Comparison of ENCODE assay signal across 23 cellular contexts in genomic region chr10:106857213-106857612, GRCh38.
"Had no signal": no experiment of that assay in that cellular context is flagged by ENCODE, and none has a peak within 500 bp of the region (broad histone marks: within the 10 kb centered on the region; RNA-seq: fewer than 3 reads in every experiment).

No MANE protein-coding gene starts in this region.

- H3K4me1 ChIP-seq: Peyer's patch, SJSA1 had no signal

- H3K27ac ChIP-seq: Peyer's patch, SJSA1 had no signal

- ATAC-seq: activated CD4-positive, CD25-positive, alpha-beta regulatory T cell treated with anti-CD3 and anti-CD28 coated beads, Interleukin-2, amount 50 U/mL, for 24 hours; activated CD8-positive, alpha-beta T cell treated with anti-CD3 and anti-CD28 coated beads, Interleukin-2, amount 10 ng/mL, durations not matched to agents 7 days and 5 days; activated T-cell treated with anti-CD3 and anti-CD28 coated beads, Interleukin-2, amount 50 U/mL, for 4 hours; activated T-helper 17 cell treated with anti-CD3 and anti-CD28 coated beads, Interleukin-2, amount 50 U/mL, for 72 hours; SK-N-SH treated with all-trans-retinoic acid at 6 μM for 48 hours had no signal

- H3K36me3 Mint-ChIP-seq: activated naive CD8-positive, alpha-beta T cell had no signal

- H3K4me1 Mint-ChIP-seq: activated T-helper 17 cell treated with anti-CD3 and anti-CD28 coated beads, Interleukin-2, amount 50 U/mL, for 72 hours; central memory CD8-positive, alpha-beta T cell had no signal

- H3K4me3 Mint-ChIP-seq: activated CD8-positive, alpha-beta T cell treated with anti-CD3 and anti-CD28 coated beads, Interleukin-2, amount 10 ng/mL, durations not matched to agents 7 days and 5 days; activated naive CD4-positive, alpha-beta T cell treated with anti-CD3 and anti-CD28 coated beads for 36 hours; activated naive CD8-positive, alpha-beta T cell; activated T-cell treated with anti-CD3 and anti-CD28 coated beads, Interleukin-2, amount 50 U/mL, for 4 hours; activated T-helper 17 cell treated with anti-CD3 and anti-CD28 coated beads, Interleukin-2, amount 50 U/mL, for 72 hours; brain; central memory CD8-positive, alpha-beta T cell; T-helper 1 cell treated with Interleukin-12 subunit alpha and Interleukin-12 subunit beta and Interleukin-4 antibody, amounts not matched to agents 30 μg/mL and 1 μg/mL, for 36 hours had no signal

- H3K27ac Mint-ChIP-seq: activated CD8-positive, alpha-beta T cell treated with anti-CD3 and anti-CD28 coated beads, Interleukin-2, amount 10 ng/mL, durations not matched to agents 7 days and 5 days; activated naive CD4-positive, alpha-beta T cell treated with anti-CD3 and anti-CD28 coated beads for 36 hours; activated naive CD8-positive, alpha-beta T cell; activated T-helper 17 cell treated with anti-CD3 and anti-CD28 coated beads, Interleukin-2, amount 50 U/mL, for 72 hours; T-helper 1 cell treated with Interleukin-12 subunit alpha and Interleukin-12 subunit beta and Interleukin-4 antibody, amounts not matched to agents 30 μg/mL and 1 μg/mL, for 36 hours had no signal

- DNase-seq: activated CD4-positive, alpha-beta T cell treated with anti-CD3 and anti-CD28 coated beads for 48 hours; activated CD4-positive, alpha-beta T cell treated with anti-CD3 and anti-CD28 coated beads, Interleukin-2, amount 50 U/mL, for 4 hours; activated CD8-positive, alpha-beta T cell treated with anti-CD3 and anti-CD28 coated beads, Interleukin-2, amount 10 ng/mL, durations not matched to agents 7 days and 5 days; activated gamma-delta T cell; activated naive CD4-positive, alpha-beta T cell treated with anti-CD3 and anti-CD28 coated beads for 36 hours; activated T-cell treated with anti-CD3 and anti-CD28 coated beads, Interleukin-2, amount 50 U/mL, for 4 hours; amygdala; NCI-H1048; NCI-H2029; NCI-H510A treated with DMSO at 0.1 percent for 48 hours; NCI-H69; NK-92 treated with Interleukin-12 subunit alpha and Interleukin-12 subunit beta, amount 100 ng/mL, for 24 hours; Peyer's patch; SHP77; SW 1271 had no signal

- H3K36me3 ChIP-seq: Peyer's patch, SJSA1 had no signal

- H3K4me3 ChIP-seq: Peyer's patch, SJSA1 had no signal

- H3K27me3 ChIP-seq: Peyer's patch, SJSA1 had no signal

- H3K27me3 Mint-ChIP-seq: activated naive CD8-positive, alpha-beta T cell; activated T-helper 17 cell treated with anti-CD3 and anti-CD28 coated beads, Interleukin-2, amount 50 U/mL, for 72 hours; brain; central memory CD8-positive, alpha-beta T cell had no signal
